In the genomic region with DNA sequence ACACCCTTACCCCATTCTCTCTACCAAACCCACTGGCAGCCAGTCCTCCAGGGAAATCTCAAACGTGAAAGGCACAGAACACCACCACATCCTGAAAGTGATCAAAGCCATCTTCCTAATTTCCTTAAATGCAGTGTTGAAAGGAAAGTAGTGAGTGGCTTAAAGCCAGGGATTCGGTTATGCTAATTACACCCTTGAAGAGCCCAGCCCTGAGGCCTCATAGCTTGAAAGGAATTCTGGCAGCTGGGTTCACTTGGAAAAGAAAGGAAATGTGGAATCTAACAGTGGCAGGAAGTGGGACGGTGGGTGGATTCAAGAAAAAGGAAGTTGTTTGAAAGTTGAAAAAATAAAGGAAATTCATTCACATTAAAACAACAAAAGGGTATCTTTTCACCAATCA, we compare ENCODE assay signal across 1 cellular context.
TF ChIP-seq lines count a peak whose summit lies in the region.

No MANE protein-coding gene starts in this region.

TF ChIP-seq in GM23338, 12 proteins besides CTCF, POLR2A, EP300 and RAD21 (continued from another document):
- TF ChIP-seq, protein P1, sequence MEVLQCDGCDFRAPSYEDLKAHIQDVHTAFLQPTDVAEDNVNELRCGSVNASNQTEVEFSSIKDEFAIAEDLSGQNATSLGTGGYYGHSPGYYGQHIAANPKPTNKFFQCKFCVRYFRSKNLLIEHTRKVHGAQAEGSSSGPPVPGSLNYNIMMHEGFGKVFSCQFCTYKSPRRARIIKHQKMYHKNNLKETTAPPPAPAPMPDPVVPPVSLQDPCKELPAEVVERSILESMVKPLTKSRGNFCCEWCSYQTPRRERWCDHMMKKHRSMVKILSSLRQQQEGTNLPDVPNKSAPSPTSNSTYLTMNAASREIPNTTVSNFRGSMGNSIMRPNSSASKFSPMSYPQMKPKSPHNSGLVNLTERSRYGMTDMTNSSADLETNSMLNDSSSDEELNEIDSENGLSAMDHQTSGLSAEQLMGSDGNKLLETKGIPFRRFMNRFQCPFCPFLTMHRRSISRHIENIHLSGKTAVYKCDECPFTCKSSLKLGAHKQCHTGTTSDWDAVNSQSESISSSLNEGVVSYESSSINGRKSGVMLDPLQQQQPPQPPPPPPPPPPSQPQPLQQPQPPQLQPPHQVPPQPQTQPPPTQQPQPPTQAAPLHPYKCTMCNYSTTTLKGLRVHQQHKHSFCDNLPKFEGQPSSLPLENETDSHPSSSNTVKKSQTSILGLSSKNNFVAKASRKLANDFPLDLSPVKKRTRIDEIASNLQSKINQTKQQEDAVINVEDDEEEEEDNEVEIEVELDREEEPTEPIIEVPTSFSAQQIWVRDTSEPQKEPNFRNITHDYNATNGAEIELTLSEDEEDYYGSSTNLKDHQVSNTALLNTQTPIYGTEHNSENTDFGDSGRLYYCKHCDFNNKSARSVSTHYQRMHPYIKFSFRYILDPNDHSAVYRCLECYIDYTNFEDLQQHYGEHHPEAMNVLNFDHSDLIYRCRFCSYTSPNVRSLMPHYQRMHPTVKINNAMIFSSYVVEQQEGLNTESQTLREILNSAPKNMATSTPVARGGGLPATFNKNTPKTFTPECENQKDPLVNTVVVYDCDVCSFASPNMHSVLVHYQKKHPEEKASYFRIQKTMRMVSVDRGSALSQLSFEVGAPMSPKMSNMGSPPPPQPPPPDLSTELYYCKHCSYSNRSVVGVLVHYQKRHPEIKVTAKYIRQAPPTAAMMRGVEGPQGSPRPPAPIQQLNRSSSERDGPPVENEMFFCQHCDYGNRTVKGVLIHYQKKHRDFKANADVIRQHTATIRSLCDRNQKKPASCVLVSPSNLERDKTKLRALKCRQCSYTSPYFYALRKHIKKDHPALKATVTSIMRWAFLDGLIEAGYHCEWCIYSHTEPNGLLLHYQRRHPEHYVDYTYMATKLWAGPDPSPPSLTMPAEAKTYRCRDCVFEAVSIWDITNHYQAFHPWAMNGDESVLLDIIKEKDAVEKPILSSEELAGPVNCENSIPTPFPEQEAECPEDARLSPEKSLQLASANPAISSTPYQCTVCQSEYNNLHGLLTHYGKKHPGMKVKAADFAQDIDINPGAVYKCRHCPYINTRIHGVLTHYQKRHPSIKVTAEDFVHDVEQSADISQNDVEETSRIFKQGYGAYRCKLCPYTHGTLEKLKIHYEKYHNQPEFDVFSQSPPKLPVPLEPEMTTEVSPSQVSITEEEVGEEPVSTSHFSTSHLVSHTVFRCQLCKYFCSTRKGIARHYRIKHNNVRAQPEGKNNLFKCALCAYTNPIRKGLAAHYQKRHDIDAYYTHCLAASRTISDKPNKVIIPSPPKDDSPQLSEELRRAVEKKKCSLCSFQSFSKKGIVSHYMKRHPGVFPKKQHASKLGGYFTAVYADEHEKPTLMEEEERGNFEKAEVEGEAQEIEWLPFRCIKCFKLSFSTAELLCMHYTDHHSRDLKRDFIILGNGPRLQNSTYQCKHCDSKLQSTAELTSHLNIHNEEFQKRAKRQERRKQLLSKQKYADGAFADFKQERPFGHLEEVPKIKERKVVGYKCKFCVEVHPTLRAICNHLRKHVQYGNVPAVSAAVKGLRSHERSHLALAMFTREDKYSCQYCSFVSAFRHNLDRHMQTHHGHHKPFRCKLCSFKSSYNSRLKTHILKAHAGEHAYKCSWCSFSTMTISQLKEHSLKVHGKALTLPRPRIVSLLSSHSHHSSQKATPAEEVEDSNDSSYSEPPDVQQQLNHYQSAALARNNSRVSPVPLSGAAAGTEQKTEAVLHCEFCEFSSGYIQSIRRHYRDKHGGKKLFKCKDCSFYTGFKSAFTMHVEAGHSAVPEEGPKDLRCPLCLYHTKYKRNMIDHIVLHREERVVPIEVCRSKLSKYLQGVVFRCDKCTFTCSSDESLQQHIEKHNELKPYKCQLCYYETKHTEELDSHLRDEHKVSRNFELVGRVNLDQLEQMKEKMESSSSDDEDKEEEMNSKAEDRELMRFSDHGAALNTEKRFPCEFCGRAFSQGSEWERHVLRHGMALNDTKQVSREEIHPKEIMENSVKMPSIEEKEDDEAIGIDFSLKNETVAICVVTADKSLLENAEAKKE (CRISPR knock-in tag; IDR thresholded peaks at IDR 0.05): no peak
